In genomic region chr16:162271-162991, GRCh38 we compare ENCODE assay signal across 23 cellular contexts. TPM values are rescaled to one million over a fixed set of nuclear protein-coding genes. Genes with fewer than 3 reads are reported as not detected.
DNase-seq lines count a peak whose midpoint lies in the region; ATAC-seq, FAIRE-seq and TF ChIP-seq lines count a peak whose summit lies in the region.
"Had no signal": no experiment of that assay in that cellular context is flagged by ENCODE, and none has a peak within 500 bp of the region (broad histone marks: within the 10 kb centered on the region; RNA-seq: fewer than 3 reads in every experiment).

No MANE protein-coding gene starts in this region.

- H3K23ac ChIP-seq in neuronal stem cell (ENCODE audit: low read depth, low read length, poor library complexity), result peak overlapping the region; percentile 73

- FAIRE-seq in K562 (lab: Jason Lieb, UNC), result no peak
- FAIRE-seq: D721Med, G401.6, GM12891, GM19239 had no signal

- H3K18ac ChIP-seq in neuronal stem cell (ENCODE audit: low read length), result no peak overlapping the region

- ATAC-seq in K562, result no peak

- H3K27ac ChIP-seq in K562 (ENCODE audit: extremely low read depth, low read depth, low read length) (no peak overlapping the region), neuronal stem cell (replicated peaks; ENCODE audit: low read length) (no peak overlapping the region)
- H3K27ac ChIP-seq: C4-2B, GM23248 had no signal

- no peaks in the 10 kb centered on the region for H3K79me2 ChIP-seq in K562 (ENCODE audit: control insufficient read depth, insufficient read depth, low read length)

- TF ChIP-seq CTCF in GM20000 (IDR thresholded peaks at IDR 0.05; ENCODE audit: extremely low read depth, missing control alignments) (no peak), K562 (IDR thresholded peaks at IDR 0.05 in 2 of 3, conservative IDR thresholded peaks at IDR 0.05 in 1 of 3; ENCODE audit: insufficient read depth in 2 of 3, low read depth in 1 of 3, low read length in 3 of 3) (no peak)

- H4K91ac ChIP-seq in neuronal stem cell (ENCODE audit: low read depth, low read length, poor library complexity), result no peak overlapping the region

- H2BK5ac ChIP-seq in neuronal stem cell (ENCODE audit: low read length), result no peak overlapping the region

- TF ChIP-seq EP300 in K562 (IDR thresholded peaks at IDR 0.05; ENCODE audit: low read length), result no peak

- POLR2A ChIA-PET in K562 (lab: Yijun Ruan, JAX), result interaction anchor here (0.6 kb wide), 1 partner anchor 11 kb away, joined by 4 read pairs; no protein-coding TSS in a partner anchor

- intact Hi-C loops in K562 (cut with micrococcal nuclease), result no loop called here

- no peaks in the 10 kb centered on the region for H4K20me1 ChIP-seq in K562 (replicated peaks; ENCODE audit: control insufficient read depth, insufficient read depth, low read length)

- in situ Hi-C loops in K562 (cut with MboI), result no loop called here

- no peak overlapping the region for H2AFZ ChIP-seq in K562 (ENCODE audit: low read depth, low read length)
- H2AFZ ChIP-seq in neuronal stem cell (ENCODE audit: low read length), result no peak overlapping the region
- H2AFZ ChIP-seq: GM23248 had no signal

- no peak overlapping the region for H2BK12ac ChIP-seq in neuronal stem cell (ENCODE audit: low read length)

- H3K9ac ChIP-seq in K562 (ENCODE audit: insufficient read depth in 1 of 2, low read depth in 2 of 2, low read length in 2 of 2) (peak overlapping the region in 1 of 2 experiments; percentile 53; a peak in 1 of 4 replicates), neuronal stem cell (ENCODE audit: low read depth, low read length, poor library complexity) (no peak overlapping the region)
- H3K9ac ChIP-seq: GM23248 had no signal

- peaks cover 2 to 59% of the 10 kb centered on the region in 2 experiments; a peak in 4 of 5 replicates for H3K4me1 ChIP-seq in K562 (replicated peaks in 1 of 2; ENCODE audit: control insufficient read depth in 2 of 2, insufficient read depth in 2 of 2, low read length in 2 of 2)
- peaks cover 0 to 13% of the 10 kb centered on the region in 2 donors for H3K4me1 ChIP-seq in neuronal stem cell (ENCODE audit: control insufficient read depth in 2 of 2, insufficient read depth in 1 of 2, low read depth in 1 of 2, low read length in 2 of 2)
- H3K4me1 ChIP-seq: Caco-2 had no signal

- no peak for TF ChIP-seq POLR2A in K562 (conservative IDR thresholded peaks at IDR 0.05)

- no peak overlapping the region for H2BK120ac ChIP-seq in neuronal stem cell (ENCODE audit: low read depth, low read length)

- DNase-seq in AG08396 (ENCODE audit: low spot score), result peak; percentile 8
- DNase-seq in GM20000 (ENCODE audit: low spot score), result peak; percentile 20
- DNase-seq in K562 (ENCODE audit: extremely low read depth in 1 of 4, low spot score in 3 of 4), result no peak
- no peak for DNase-seq in neuronal stem cell (ENCODE audit: low spot score)
- no peak for DNase-seq in activated CD4-positive, CD25-positive, alpha-beta regulatory T cell (lab: John Stamatoyannopoulos, UW)
- no peak for DNase-seq in HuH-7 (ENCODE audit: low spot score)
- no peak for DNase-seq in cerebellar cortex (ENCODE audit: low spot score)
- DNase-seq: Caco-2; CD4-positive, alpha-beta T cell; GM23248; HCEC 1CT; HFFc6; IMR-90; KG1 had no signal

- TF ChIP-seq RAD21 in K562 (CRISPR knock-in tag; conservative IDR thresholded peaks at IDR 0.05 in 1 of 2, IDR thresholded peaks at IDR 0.05 in 1 of 2), result no peak

- CTCF ChIA-PET in K562 (lab: Yijun Ruan, JAX; ENCODE audit: low intra/inter-chr PET ratio), result no interaction called here

- 74% methylated on average over 13 of the region's 13 CpGs for WGBS in K562 (ENCODE audit: insufficient coverage, low coverage, missing lambda C conversion rate)
- 100% methylated on average over 1 of the region's 13 CpGs; no CpG with 5 or more reads in 1 of the 2 donors for WGBS in neuronal stem cell (ENCODE audit: extremely low coverage in 2 of 2, insufficient read length in 2 of 2, insufficient replicate concordance in 1 of 2), 2 donors

- H3K79me1 ChIP-seq in neuronal stem cell (ENCODE audit: low read depth, low read length), result no peaks in the 10 kb centered on the region

- no peak overlapping the region for H3K4me3 ChIP-seq in K562
- no peak overlapping the region for H3K4me3 ChIP-seq in neuronal stem cell (ENCODE audit: low read length in 2 of 2)
- H3K4me3 ChIP-seq: GM23248 had no signal

- H2AK5ac ChIP-seq in neuronal stem cell (ENCODE audit: low read depth, low read length), result no peak overlapping the region

- no peak overlapping the region for H3K14ac ChIP-seq in neuronal stem cell (ENCODE audit: low read length)

- H3K36me3 ChIP-seq in K562 (ENCODE audit: control insufficient read depth, insufficient read depth, low read length) (no peaks in the 10 kb centered on the region), neuronal stem cell (replicated peaks in 1 of 2; ENCODE audit: control insufficient read depth in 2 of 2, insufficient read depth in 2 of 2, low read length in 2 of 2) (no peaks in the 10 kb centered on the region)

- H3K4ac ChIP-seq in neuronal stem cell (ENCODE audit: low read length), result no peak overlapping the region

- BruUV-seq in K562 (replicated peaks; lab: Mats Ljungman, UMichigan), result no TSS peak

- H3K9me3 ChIP-seq in K562 (replicated peaks; ENCODE audit: control insufficient read depth, insufficient read depth, low read depth, low read length) (no peaks in the 10 kb centered on the region), neuronal stem cell (replicated peaks in 1 of 2; ENCODE audit: control insufficient read depth in 2 of 2, insufficient read depth in 1 of 2, low read depth in 1 of 2, low read length in 2 of 2) (no peaks in the 10 kb centered on the region)
- H3K9me3 ChIP-seq: Caco-2 had no signal

- H3K9me1 ChIP-seq in K562 (ENCODE audit: control insufficient read depth, insufficient read depth, low read length), result no peaks in the 10 kb centered on the region

- H2BK15ac ChIP-seq in neuronal stem cell (ENCODE audit: low read length), result no peak overlapping the region

- no peak overlapping the region for H4K8ac ChIP-seq in neuronal stem cell (ENCODE audit: low read depth, low read length)

- no peak overlapping the region for H3K4me2 ChIP-seq in K562 (ENCODE audit: insufficient read depth, low read length)
- no peak overlapping the region for H3K4me2 ChIP-seq in neuronal stem cell (ENCODE audit: insufficient read depth, low read length, poor library complexity, severe bottlenecking)

- H3K27me3 ChIP-seq in K562 (ENCODE audit: control insufficient read depth in 2 of 2, insufficient read depth in 2 of 2, low read length in 2 of 2) (no peaks in the 10 kb centered on the region), neuronal stem cell (ENCODE audit: control insufficient read depth in 3 of 3, insufficient read depth in 3 of 3, low read depth in 1 of 3, low read length in 3 of 3) (peaks cover 25 to 68% (median 43%) of the 10 kb centered on the region in 3 experiments)

RNA-seq across cellular contexts. Expression of gene HBM, which starts 3.3 kb away (rescaled TPM):
- not detected in 2 replicates for total RNA-seq in K562 (2011; cell fraction: chromatin; rRNA removed; ENCODE audit: low replicate concordance)
- total RNA-seq in K562 (2011; cell fraction: nucleolus; rRNA removed), result not detected in 2 replicates
- total RNA-seq in K562 (2011; cell fraction: nucleoplasm; rRNA removed), result not detected in 2 replicates
- total RNA-seq in K562 (2014; rRNA removed), result not detected in 2 replicates
- not detected in 2 replicates for total RNA-seq in K562 (2014; rRNA removed; fragmentation: Illumina TruSeq; extraction: Trizol)
- total RNA-seq in K562 (2015; rRNA removed; fragmentation: Illumina TruSeq; extraction: Trizol), result not detected in 2 replicates
- total RNA-seq in K562 (2021), result not detected in 2 replicates
- polyA plus RNA-seq in K562 (2011; rRNA removed), result not detected in 2 replicates
- 1.2 TPM in 1 of 2 replicates, not detected in the other for polyA plus RNA-seq in K562 (2011; cell fraction: cytosol; rRNA removed)
- not detected in 2 replicates for polyA plus RNA-seq in K562 (2011; cell fraction: nucleus; rRNA removed)
- not detected in 2 replicates for polyA plus RNA-seq in K562 (2012)
- polyA plus RNA-seq in K562 (2014; fragmentation: Illumina TruSeq; extraction: Trizol), result not detected in 2 replicates
- polyA plus RNA-seq in K562 (2014; fragmentation: Nextera tagmentation; extraction: Ambion mirVana), result not detected
- polyA plus RNA-seq in K562 (2014; rRNA removed), result not detected in 2 replicates
- polyA minus RNA-seq in K562 (2011; rRNA and poly(A)+ RNA removed), result not detected in 2 replicates
- not detected in 2 replicates for polyA minus RNA-seq in K562 (2011; cell fraction: cytosol; rRNA and poly(A)+ RNA removed)
- not detected in 2 replicates for polyA minus RNA-seq in K562 (2011; cell fraction: nucleus; rRNA and poly(A)+ RNA removed)
- polyA plus RNA-seq in neuronal stem cell (2013, experiment 1 of 2), result not detected
- not detected for polyA plus RNA-seq in neuronal stem cell (2013, experiment 2 of 2)
- total RNA-seq: A172; Caco-2; CD4-positive, alpha-beta T cell; GM23248; H4; HFFc6; HT-29; IMR-90 had no signal
- polyA plus RNA-seq: BJ, GM23248, IMR-90 had no signal

RNA-seq across cellular contexts. Expression of gene HBZ, which starts 10.0 kb away (rescaled TPM):
- 24.8 and 31.8 TPM in 2 replicates for total RNA-seq in K562 (2011; cell fraction: chromatin; rRNA removed; ENCODE audit: low replicate concordance)
- 215 and 289 TPM in 2 replicates for total RNA-seq in K562 (2011; cell fraction: nucleolus; rRNA removed)
- total RNA-seq in K562 (2011; cell fraction: nucleoplasm; rRNA removed), result 142 and 150 TPM in 2 replicates
- total RNA-seq in K562 (2014; rRNA removed) (207 and 227 TPM in 2 replicates), K562 (2014; rRNA removed; fragmentation: Illumina TruSeq; extraction: Trizol) (35.6 and 63.2 TPM in 2 replicates), K562 (2015; rRNA removed; fragmentation: Illumina TruSeq; extraction: Trizol) (53.5 and 58.0 TPM in 2 replicates), K562 (2021) (480 and 495 TPM in 2 replicates)
- polyA plus RNA-seq in K562 (2011; rRNA removed) (610 and 640 TPM in 2 replicates), K562 (2014; fragmentation: Illumina TruSeq; extraction: Trizol) (101 and 278 TPM in 2 replicates), K562 (2014; fragmentation: Nextera tagmentation; extraction: Ambion mirVana) (100 to 1,000 TPM in 1 of 2 experiments, 10 to 100 TPM in 1; 80.7 to 113 TPM), K562 (2014; rRNA removed) (365 and 410 TPM in 2 replicates)
- 883 and 4,551 TPM in 2 replicates for polyA plus RNA-seq in K562 (2011; cell fraction: cytosol; rRNA removed)
- polyA plus RNA-seq in K562 (2011; cell fraction: nucleus; rRNA removed), result 162 and 437 TPM in 2 replicates
- 135 and 513 TPM in 2 replicates for polyA plus RNA-seq in K562 (2012)
- polyA minus RNA-seq in K562 (2011; rRNA and poly(A)+ RNA removed), result 45.2 and 140 TPM in 2 replicates
- 516 and 634 TPM in 2 replicates for polyA minus RNA-seq in K562 (2011; cell fraction: cytosol; rRNA and poly(A)+ RNA removed)
- 180 and 270 TPM in 2 replicates for polyA minus RNA-seq in K562 (2011; cell fraction: nucleus; rRNA and poly(A)+ RNA removed)
- polyA plus RNA-seq in neuronal stem cell (2013, experiment 1 of 2), result 0.21 TPM
- polyA plus RNA-seq in neuronal stem cell (2013, experiment 2 of 2), result 0.32 TPM
- total RNA-seq: A172; Caco-2; CD4-positive, alpha-beta T cell; GM23248; H4; HFFc6; HT-29; IMR-90 had no signal
- polyA plus RNA-seq: BJ, GM23248, IMR-90 had no signal

RNA-seq across cellular contexts. Expression of gene HBA2, which starts 10.2 kb away (rescaled TPM):
- 30.8 and 82.0 TPM in 2 replicates for total RNA-seq in K562 (2011; cell fraction: chromatin; rRNA removed; ENCODE audit: low replicate concordance)
- total RNA-seq in K562 (2011; cell fraction: nucleolus; rRNA removed), result 188 and 285 TPM in 2 replicates
- 162 and 198 TPM in 2 replicates for total RNA-seq in K562 (2011; cell fraction: nucleoplasm; rRNA removed)
- total RNA-seq in K562 (2014; rRNA removed) (286 and 525 TPM in 2 replicates), K562 (2014; rRNA removed; fragmentation: Illumina TruSeq; extraction: Trizol) (21.9 and 40.4 TPM in 2 replicates), K562 (2015; rRNA removed; fragmentation: Illumina TruSeq; extraction: Trizol) (60.6 and 61.0 TPM in 2 replicates), K562 (2021) (443 and 467 TPM in 2 replicates)
- polyA plus RNA-seq in K562 (2011; rRNA removed) (144 and 346 TPM in 2 replicates), K562 (2014; fragmentation: Illumina TruSeq; extraction: Trizol) (106 and 709 TPM in 2 replicates), K562 (2014; fragmentation: Nextera tagmentation; extraction: Ambion mirVana) (100 to 1,000 TPM; 331 to 366 TPM), K562 (2014; rRNA removed) (670 and 853 TPM in 2 replicates)
- polyA plus RNA-seq in K562 (2011; cell fraction: cytosol; rRNA removed), result 625 and 2,736 TPM in 2 replicates
- polyA plus RNA-seq in K562 (2011; cell fraction: nucleus; rRNA removed), result 266 and 710 TPM in 2 replicates
- 154 and 603 TPM in 2 replicates for polyA plus RNA-seq in K562 (2012)
- 110 and 197 TPM in 2 replicates for polyA minus RNA-seq in K562 (2011; rRNA and poly(A)+ RNA removed)
- 1,122 and 1,215 TPM in 2 replicates for polyA minus RNA-seq in K562 (2011; cell fraction: cytosol; rRNA and poly(A)+ RNA removed)
- polyA minus RNA-seq in K562 (2011; cell fraction: nucleus; rRNA and poly(A)+ RNA removed), result 117 and 158 TPM in 2 replicates
- not detected for polyA plus RNA-seq in neuronal stem cell (2013, experiment 1 of 2)
- polyA plus RNA-seq in neuronal stem cell (2013, experiment 2 of 2), result not detected
- total RNA-seq: A172; CD4-positive, alpha-beta T cell; GM23248; HFFc6; HT-29; IMR-90 had no signal
- polyA plus RNA-seq: GM23248, IMR-90 had no signal

RNA-seq across cellular contexts. Expression of gene HBA1, which starts 14.0 kb away (rescaled TPM):
- total RNA-seq in K562 (2011; cell fraction: chromatin; rRNA removed; ENCODE audit: low replicate concordance), result 48.1 and 106 TPM in 2 replicates
- 358 and 373 TPM in 2 replicates for total RNA-seq in K562 (2011; cell fraction: nucleolus; rRNA removed)
- 287 and 376 TPM in 2 replicates for total RNA-seq in K562 (2011; cell fraction: nucleoplasm; rRNA removed)
- total RNA-seq in K562 (2014; rRNA removed) (833 and 1,312 TPM in 2 replicates), K562 (2014; rRNA removed; fragmentation: Illumina TruSeq; extraction: Trizol) (75.7 and 128 TPM in 2 replicates), K562 (2015; rRNA removed; fragmentation: Illumina TruSeq; extraction: Trizol) (235 and 260 TPM in 2 replicates), K562 (2021) (2,388 and 2,454 TPM in 2 replicates)
- polyA plus RNA-seq in K562 (2011; rRNA removed) (225 and 945 TPM in 2 replicates), K562 (2014; fragmentation: Illumina TruSeq; extraction: Trizol) (380 and 1,790 TPM in 2 replicates), K562 (2014; fragmentation: Nextera tagmentation; extraction: Ambion mirVana) (100 to 1,000 TPM; 280 to 426 TPM), K562 (2014; rRNA removed) (1,187 and 1,422 TPM in 2 replicates)
- polyA plus RNA-seq in K562 (2011; cell fraction: cytosol; rRNA removed), result 1,412 and 5,030 TPM in 2 replicates
- polyA plus RNA-seq in K562 (2011; cell fraction: nucleus; rRNA removed), result 376 and 755 TPM in 2 replicates
- 890 and 2,659 TPM in 2 replicates for polyA plus RNA-seq in K562 (2012)
- 234 and 324 TPM in 2 replicates for polyA minus RNA-seq in K562 (2011; rRNA and poly(A)+ RNA removed)
- polyA minus RNA-seq in K562 (2011; cell fraction: cytosol; rRNA and poly(A)+ RNA removed), result 1,514 and 1,646 TPM in 2 replicates
- polyA minus RNA-seq in K562 (2011; cell fraction: nucleus; rRNA and poly(A)+ RNA removed), result 170 and 258 TPM in 2 replicates
- polyA plus RNA-seq in neuronal stem cell (2013, experiment 1 of 2), result not detected
- polyA plus RNA-seq in neuronal stem cell (2013, experiment 2 of 2), result not detected
- total RNA-seq: A172; CD4-positive, alpha-beta T cell; GM23248; H4; HFFc6; HT-29; IMR-90 had no signal
- polyA plus RNA-seq: BJ, GM23248 had no signal

RNA-seq across cellular contexts. Expression of gene HBQ1, which starts 17.8 kb away (rescaled TPM):
- total RNA-seq in K562 (2011; cell fraction: chromatin; rRNA removed; ENCODE audit: low replicate concordance), result 2.5 and 15.0 TPM in 2 replicates
- total RNA-seq in K562 (2011; cell fraction: nucleolus; rRNA removed), result 26.7 and 30.4 TPM in 2 replicates
- total RNA-seq in K562 (2011; cell fraction: nucleoplasm; rRNA removed), result 12.8 and 14.4 TPM in 2 replicates
- 190 and 204 TPM in 2 replicates for total RNA-seq in K562 (2014; rRNA removed)
- total RNA-seq in K562 (2014; rRNA removed; fragmentation: Illumina TruSeq; extraction: Trizol), result 1.7 and 2.3 TPM in 2 replicates
- 19.8 and 24.0 TPM in 2 replicates for total RNA-seq in K562 (2015; rRNA removed; fragmentation: Illumina TruSeq; extraction: Trizol)
- 89.7 and 102 TPM in 2 replicates for total RNA-seq in K562 (2021)
- 23.1 and 32.6 TPM in 2 replicates for polyA plus RNA-seq in K562 (2011; rRNA removed)
- 116 and 521 TPM in 2 replicates for polyA plus RNA-seq in K562 (2011; cell fraction: cytosol; rRNA removed)
- 52.1 and 114 TPM in 2 replicates for polyA plus RNA-seq in K562 (2011; cell fraction: nucleus; rRNA removed)
- polyA plus RNA-seq in K562 (2012), result 65.9 and 71.5 TPM in 2 replicates
- 4.8 and 31.2 TPM in 2 replicates for polyA plus RNA-seq in K562 (2014; fragmentation: Illumina TruSeq; extraction: Trizol)
- 10 to 100 TPM; 11.1 to 17.9 TPM for polyA plus RNA-seq in K562 (2014; fragmentation: Nextera tagmentation; extraction: Ambion mirVana)
- 151 and 161 TPM in 2 replicates for polyA plus RNA-seq in K562 (2014; rRNA removed)
- polyA minus RNA-seq in K562 (2011; rRNA and poly(A)+ RNA removed), result 0.81 and 2.2 TPM in 2 replicates
- 8.6 and 9.8 TPM in 2 replicates for polyA minus RNA-seq in K562 (2011; cell fraction: cytosol; rRNA and poly(A)+ RNA removed)
- polyA minus RNA-seq in K562 (2011; cell fraction: nucleus; rRNA and poly(A)+ RNA removed), result 6.5 and 7.7 TPM in 2 replicates
- polyA plus RNA-seq in neuronal stem cell (2013, experiment 1 of 2), result 8.2 TPM
- 7.2 TPM for polyA plus RNA-seq in neuronal stem cell (2013, experiment 2 of 2)
- total RNA-seq: A172; CD4-positive, alpha-beta T cell; GM23248; H4; HT-29; IMR-90 had no signal
- polyA plus RNA-seq: GM23248 had no signal

Comparison
In these comparisons a context has a peak if more than half of its experiments do, and no peak if none do; other contexts are left out.
1. DNase-seq: peak in AG08396 (single experiment) and GM20000 (single experiment); none in K562 (0 of 4), neuronal stem cell (single experiment), activated CD4-positive, CD25-positive, alpha-beta regulatory T cell (0 of 4), HuH-7 (single experiment) and cerebellar cortex (single experiment).